In the genomic region with DNA sequence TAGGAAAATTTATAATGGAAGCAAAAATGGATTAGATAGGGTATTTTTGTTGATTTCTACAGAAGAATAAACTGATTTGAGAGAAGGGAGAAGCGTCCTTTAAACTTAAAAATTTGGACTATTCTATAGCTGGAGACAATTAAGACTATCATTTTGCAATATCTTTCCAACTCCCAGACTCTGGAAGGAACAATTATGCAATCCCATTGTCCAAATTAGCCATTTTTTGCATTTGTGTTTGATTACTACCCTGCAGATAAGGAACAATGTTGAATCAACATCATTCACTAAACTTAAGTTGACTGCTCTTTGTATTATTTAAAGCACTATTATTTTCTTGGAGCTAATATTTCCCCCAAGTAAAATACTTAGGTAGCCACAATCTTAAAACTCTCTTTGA, we compare ENCODE assay signal across 28 cellular contexts. TPM values are rescaled to one million over a fixed set of nuclear protein-coding genes. Genes with fewer than 3 reads are reported as not detected.
DNase-seq lines count a peak whose midpoint lies in the region; ATAC-seq and TF ChIP-seq lines count a peak whose summit lies in the region.
"Had no signal": no experiment of that assay in that cellular context is flagged by ENCODE, and none has a peak within 500 bp of the region (broad histone marks: within the 10 kb centered on the region; RNA-seq: fewer than 3 reads in every experiment).

No MANE protein-coding gene starts in this region.

- H3K4ac ChIP-seq in neuronal stem cell (ENCODE audit: low read length) = no peak overlapping the region

- H3K4me1 ChIP-seq in left ventricle myocardium inferior (peaks cover 76% of the 10 kb centered on the region), psoas muscle (peaks cover 64% of the 10 kb centered on the region), neuronal stem cell (ENCODE audit: control insufficient read depth in 2 of 2, insufficient read depth in 1 of 2, low read depth in 1 of 2, low read length in 2 of 2) (peaks cover 12 to 33% of the 10 kb centered on the region in 2 donors), SJCRH30 (peaks cover 28% of the 10 kb centered on the region)

- no peaks in the 10 kb centered on the region for H3K9me3 ChIP-seq in left ventricle myocardium inferior (replicated peaks)
- H3K9me3 ChIP-seq in psoas muscle = no peaks in the 10 kb centered on the region
- peaks cover 0 to 2% of the 10 kb centered on the region in 2 donors for H3K9me3 ChIP-seq in neuronal stem cell (replicated peaks in 1 of 2; ENCODE audit: control insufficient read depth in 2 of 2, insufficient read depth in 1 of 2, low read depth in 1 of 2, low read length in 2 of 2)
- H3K9me3 ChIP-seq in SJCRH30 (replicated peaks) = no peaks in the 10 kb centered on the region
- H3K9me3 ChIP-seq: ascending aorta, Caco-2, heart right ventricle, spleen, testis had no signal

- no peak overlapping the region for H2BK120ac ChIP-seq in neuronal stem cell (ENCODE audit: low read depth, low read length)

- TF ChIP-seq CTCF in left ventricle myocardium inferior (IDR thresholded peaks at IDR 0.05; ENCODE audit: borderline replicate concordance) = no peak
- no peak for TF ChIP-seq CTCF in psoas muscle (IDR thresholded peaks at IDR 0.05)

- H2BK5ac ChIP-seq in neuronal stem cell (ENCODE audit: low read length) = no peak overlapping the region

- H2BK12ac ChIP-seq in neuronal stem cell (ENCODE audit: low read length) = no peak overlapping the region

- ATAC-seq in left cardiac atrium = no peak
- no peak for ATAC-seq in psoas muscle
- ATAC-seq: heart right ventricle; left colon; natural killer cell treated with Interleukin-12 subunit alpha and Interleukin-12 subunit beta and Interleukin-15 and Interleukin-18, amount 100 ng/mL, for 72 hours; Right ventricle myocardium inferior had no signal

- H3K79me1 ChIP-seq in neuronal stem cell (ENCODE audit: low read depth, low read length) = no peaks in the 10 kb centered on the region

- no peak overlapping the region for H3K4me2 ChIP-seq in neuronal stem cell (ENCODE audit: insufficient read depth, low read length, poor library complexity, severe bottlenecking)

- 78 to 85% (median 84%) methylated on average over 1 of the region's 1 CpG for WGBS in psoas muscle, 3 donors
- no CpG with 5 or more reads among the region's 1 CpG for WGBS in neuronal stem cell (ENCODE audit: extremely low coverage in 2 of 2, insufficient read length in 2 of 2, insufficient replicate concordance in 1 of 2), 2 donors

- H3K27me3 ChIP-seq in left ventricle myocardium inferior (ENCODE audit: low read depth) (no peaks in the 10 kb centered on the region), psoas muscle (ENCODE audit: insufficient read depth in 3 of 3, low read length in 2 of 3) (no peaks in the 10 kb centered on the region), neuronal stem cell (ENCODE audit: control insufficient read depth in 3 of 3, insufficient read depth in 3 of 3, low read depth in 1 of 3, low read length in 3 of 3) (no peaks in the 10 kb centered on the region), SJCRH30 (no peaks in the 10 kb centered on the region)
- H3K27me3 ChIP-seq: ascending aorta, heart right ventricle, spleen, testis had no signal

- intact Hi-C loops in left ventricle myocardium inferior (cut with micrococcal nuclease) = loop anchor here (10.0 kb wide), 1 partner anchor 66 kb away; the partner anchor contains the start of gene CORO1C
- intact Hi-C loops in left cardiac atrium (cut with DNase I) = loop anchor here in 1 of 2 donors (5.0 to 10.0 kb wide), 3 partner anchors 64 to 186 kb away; partner anchors contain the start of genes CORO1C and SSH1
- intact Hi-C loops in psoas muscle (cut with DNase I) = loop anchor here (5.0 to 10.0 kb wide), 5 partner anchors 119 to 426 kb away; partner anchors contain the start of genes ALKBH2 (in 1 of the 2), SSH1 (in 1 of the 2) and UNG (in 1 of the 2)

- no peak overlapping the region for H2BK15ac ChIP-seq in neuronal stem cell (ENCODE audit: low read length)

- no peak overlapping the region for H2AFZ ChIP-seq in neuronal stem cell (ENCODE audit: low read length)

- H3K14ac ChIP-seq in neuronal stem cell (ENCODE audit: low read length) = no peak overlapping the region

- H3K4me3 ChIP-seq in left ventricle myocardium inferior (no peak overlapping the region), psoas muscle (no peak overlapping the region), neuronal stem cell (ENCODE audit: low read length in 2 of 2) (no peak overlapping the region), SJCRH30 (no peak overlapping the region)
- H3K4me3 ChIP-seq: heart right ventricle, spleen, testis had no signal

- H3K9ac ChIP-seq in neuronal stem cell (ENCODE audit: low read depth, low read length, poor library complexity) = no peak overlapping the region

- H4K8ac ChIP-seq in neuronal stem cell (ENCODE audit: low read depth, low read length) = no peak overlapping the region

- H2AK5ac ChIP-seq in neuronal stem cell (ENCODE audit: low read depth, low read length) = no peak overlapping the region

- H3K23ac ChIP-seq in neuronal stem cell (ENCODE audit: low read depth, low read length, poor library complexity) = no peak overlapping the region

- H4K91ac ChIP-seq in neuronal stem cell (ENCODE audit: low read depth, low read length, poor library complexity) = no peak overlapping the region

- DNase-seq in left ventricle myocardium inferior (no peak), left cardiac atrium (no peak), fibroblast of peridontal ligament (ENCODE audit: extremely low read depth) (peak; percentile 72), psoas muscle (no peak), neuronal stem cell (ENCODE audit: low spot score) (no peak), NCI-H345 (lab: John Stamatoyannopoulos, UW) (no peak), foreskin melanocyte (no peak), SJCRH30 (no peak)
- DNase-seq: activated CD4-positive, alpha-beta T cell treated with anti-CD3 and anti-CD28 coated beads for 48 hours; activated naive CD4-positive, alpha-beta T cell treated with anti-CD3 and anti-CD28 coated beads, Interleukin-2, amount 10 ng/mL, durations not matched to agents 7 days and 5 days; activated T-cell treated with anti-CD3 and anti-CD28 coated beads, Interleukin-2, amount 50 U/mL, for 48 hours; Caco-2; DND-41; effector CD4-positive, alpha-beta T cell; erythroblast; heart right ventricle; left colon; NCI-H1930; OCI-M1; spleen; stimulated activated CD4-positive, alpha-beta T cell treated with anti-CD3 and anti-CD28 coated beads, Interleukin-4, amount 100 ng/mL, for 1 hour; stimulated activated naive CD4-positive, alpha-beta T cell; T-helper 1 cell; testis had no signal

- H3K36me3 ChIP-seq in left ventricle myocardium inferior = peaks cover 12% of the 10 kb centered on the region
- peaks cover 0 to 13% of the 10 kb centered on the region in 2 donors for H3K36me3 ChIP-seq in psoas muscle (ENCODE audit: insufficient read depth in 1 of 2, low read depth in 1 of 2)
- peaks cover 0 to 31% of the 10 kb centered on the region in 2 donors for H3K36me3 ChIP-seq in neuronal stem cell (replicated peaks in 1 of 2; ENCODE audit: control insufficient read depth in 2 of 2, insufficient read depth in 2 of 2, low read length in 2 of 2)
- peaks cover 8% of the 10 kb centered on the region; the same call in 1 of the 2 replicates for H3K36me3 ChIP-seq in SJCRH30

- H3K27ac ChIP-seq in left ventricle myocardium inferior (replicated peaks) (peak overlapping the region; percentile 86), psoas muscle (peak overlapping the region; percentile 86), neuronal stem cell (replicated peaks; ENCODE audit: low read length) (no peak overlapping the region), SJCRH30 (no peak overlapping the region)
- H3K27ac ChIP-seq: testis had no signal

- H3K18ac ChIP-seq in neuronal stem cell (ENCODE audit: low read length) = no peak overlapping the region

RNA-seq across cellular contexts. Expression of gene SELPLG, which starts 34.8 kb away (rescaled TPM):
- 3.4 TPM for total RNA-seq in left ventricle myocardium inferior
- total RNA-seq in left cardiac atrium = 10 to 100 TPM in 1 of 2 donors, 1 to 10 TPM in 1; 4.5 to 12.5 TPM
- total RNA-seq in psoas muscle = 1 to 10 TPM; 1.5 to 2.3 (median 1.8) TPM
- polyA plus RNA-seq in psoas muscle = 1 to 10 TPM in 2 of 3 donors, under 1 TPM in 1; 0.62 to 3.8 (median 1.2) TPM
- 0.11 TPM for polyA plus RNA-seq in neuronal stem cell (2013, experiment 1 of 2)
- polyA plus RNA-seq in neuronal stem cell (2013, experiment 2 of 2) = 0.15 TPM
- 0.15 and 0.32 TPM in 2 replicates for total RNA-seq in SJCRH30 (2014; rRNA removed; shearing (Covaris generic))
- total RNA-seq: H1 had no signal

Comparison
In these comparisons a context has a peak if more than half of its experiments do, and no peak if none do; other contexts are left out.
1. H3K27ac ChIP-seq: peak in left ventricle myocardium inferior (single experiment) and psoas muscle (single experiment); none in neuronal stem cell (single experiment) and SJCRH30 (single experiment).